1 cellular context compared by ENCODE assay signal in the genomic region with DNA sequence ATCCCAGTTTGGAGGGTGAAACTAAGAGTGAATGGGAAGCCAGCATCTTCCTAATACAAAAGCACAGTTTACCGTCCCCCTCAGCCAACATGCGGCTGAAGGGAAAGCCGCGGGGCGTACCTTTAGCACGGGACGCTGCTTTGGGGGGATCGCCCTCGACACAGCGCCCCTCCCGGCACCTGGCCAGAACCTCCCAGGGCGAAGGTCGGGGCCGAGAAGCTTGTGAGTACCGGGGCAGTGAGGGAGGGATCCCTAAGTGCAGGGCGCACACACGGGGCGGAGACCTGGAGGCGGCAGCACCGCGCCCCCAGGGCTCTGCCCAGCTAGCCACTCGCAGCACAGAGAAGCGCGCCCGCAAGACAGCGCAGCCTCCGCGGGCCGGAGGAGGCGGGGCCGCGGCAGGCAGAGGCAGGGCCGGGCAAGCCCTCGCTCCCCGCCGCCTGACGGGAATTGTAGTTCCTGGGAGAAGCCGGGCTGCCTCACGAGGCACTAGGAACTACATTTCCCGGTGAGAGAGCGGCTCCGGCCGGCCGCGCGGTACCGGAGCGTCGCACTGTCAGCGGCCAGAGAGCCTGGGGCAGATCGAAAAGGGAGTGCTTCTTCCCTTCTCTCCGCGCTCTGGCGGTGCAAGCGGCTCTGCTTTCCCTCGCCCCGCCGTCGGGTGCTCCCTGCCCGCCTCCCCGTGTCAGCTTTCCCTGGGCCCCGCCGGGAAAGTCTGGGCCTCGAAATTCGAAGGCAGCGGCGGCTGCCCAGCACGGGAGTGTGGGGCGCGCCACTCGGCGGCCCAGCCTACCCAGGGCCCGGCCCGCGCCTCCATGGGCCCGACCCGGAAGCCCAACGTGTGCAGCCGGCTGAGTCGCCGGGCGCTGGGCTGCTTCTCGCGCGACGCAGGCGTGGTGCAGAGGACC.
A peak's percentile ranks its signal among the peaks of the same experiment; 100 is the strongest.
TF ChIP-seq lines count a peak whose summit lies in the region.

A gene with protein sequence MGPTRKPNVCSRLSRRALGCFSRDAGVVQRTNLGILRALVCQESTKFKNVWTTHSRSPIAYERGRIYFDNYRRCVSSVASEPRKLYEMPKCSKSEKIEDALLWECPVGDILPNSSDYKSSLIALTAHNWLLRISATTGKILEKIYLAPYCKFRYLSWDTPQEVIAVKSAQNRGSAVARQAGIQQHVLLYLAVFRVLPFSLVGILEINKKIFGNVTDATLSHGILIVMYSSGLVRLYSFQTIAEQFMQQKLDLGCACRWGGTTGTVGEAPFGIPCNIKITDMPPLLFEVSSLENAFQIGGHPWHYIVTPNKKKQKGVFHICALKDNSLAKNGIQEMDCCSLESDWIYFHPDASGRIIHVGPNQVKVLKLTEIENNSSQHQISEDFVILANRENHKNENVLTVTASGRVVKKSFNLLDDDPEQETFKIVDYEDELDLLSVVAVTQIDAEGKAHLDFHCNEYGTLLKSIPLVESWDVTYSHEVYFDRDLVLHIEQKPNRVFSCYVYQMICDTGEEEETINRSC (plus strand): TSS at position 464 of the 908 bp plus-strand sequence. CDS start 352 bp downstream, at position 816.
A gene with protein sequence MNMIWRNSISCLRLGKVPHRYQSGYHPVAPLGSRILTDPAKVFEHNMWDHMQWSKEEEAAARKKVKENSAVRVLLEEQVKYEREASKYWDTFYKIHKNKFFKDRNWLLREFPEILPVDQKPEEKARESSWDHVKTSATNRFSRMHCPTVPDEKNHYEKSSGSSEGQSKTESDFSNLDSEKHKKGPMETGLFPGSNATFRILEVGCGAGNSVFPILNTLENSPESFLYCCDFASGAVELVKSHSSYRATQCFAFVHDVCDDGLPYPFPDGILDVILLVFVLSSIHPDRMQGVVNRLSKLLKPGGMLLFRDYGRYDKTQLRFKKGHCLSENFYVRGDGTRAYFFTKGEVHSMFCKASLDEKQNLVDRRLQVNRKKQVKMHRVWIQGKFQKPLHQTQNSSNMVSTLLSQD (minus strand): TSS at position 228 of the 908 bp plus-strand sequence. CDS start 41,805 bp downstream, outside the sequence.

TF ChIP-seq in K562, 482 proteins besides CTCF, POLR2A, EP300 and RAD21 (continued from another document and continues in another):
- TF ChIP-seq, protein P1, sequence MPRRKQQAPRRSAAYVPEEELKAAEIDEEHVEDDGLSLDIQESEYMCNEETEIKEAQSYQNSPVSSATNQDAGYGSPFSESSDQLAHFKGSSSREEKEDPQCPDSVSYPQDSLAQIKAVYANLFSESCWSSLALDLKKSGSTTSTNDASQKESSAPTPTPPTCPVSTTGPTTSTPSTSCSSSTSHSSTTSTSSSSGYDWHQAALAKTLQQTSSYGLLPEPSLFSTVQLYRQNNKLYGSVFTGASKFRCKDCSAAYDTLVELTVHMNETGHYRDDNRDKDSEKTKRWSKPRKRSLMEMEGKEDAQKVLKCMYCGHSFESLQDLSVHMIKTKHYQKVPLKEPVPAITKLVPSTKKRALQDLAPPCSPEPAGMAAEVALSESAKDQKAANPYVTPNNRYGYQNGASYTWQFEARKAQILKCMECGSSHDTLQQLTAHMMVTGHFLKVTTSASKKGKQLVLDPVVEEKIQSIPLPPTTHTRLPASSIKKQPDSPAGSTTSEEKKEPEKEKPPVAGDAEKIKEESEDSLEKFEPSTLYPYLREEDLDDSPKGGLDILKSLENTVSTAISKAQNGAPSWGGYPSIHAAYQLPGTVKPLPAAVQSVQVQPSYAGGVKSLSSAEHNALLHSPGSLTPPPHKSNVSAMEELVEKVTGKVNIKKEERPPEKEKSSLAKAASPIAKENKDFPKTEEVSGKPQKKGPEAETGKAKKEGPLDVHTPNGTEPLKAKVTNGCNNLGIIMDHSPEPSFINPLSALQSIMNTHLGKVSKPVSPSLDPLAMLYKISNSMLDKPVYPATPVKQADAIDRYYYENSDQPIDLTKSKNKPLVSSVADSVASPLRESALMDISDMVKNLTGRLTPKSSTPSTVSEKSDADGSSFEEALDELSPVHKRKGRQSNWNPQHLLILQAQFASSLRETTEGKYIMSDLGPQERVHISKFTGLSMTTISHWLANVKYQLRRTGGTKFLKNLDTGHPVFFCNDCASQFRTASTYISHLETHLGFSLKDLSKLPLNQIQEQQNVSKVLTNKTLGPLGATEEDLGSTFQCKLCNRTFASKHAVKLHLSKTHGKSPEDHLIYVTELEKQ (CRISPR knock-in tag; IDR thresholded peaks at IDR 0.05) = 0 out of 2 replicates have a peak, but pooled peaks have one; percentile 68
- TF ChIP-seq, protein P2, sequence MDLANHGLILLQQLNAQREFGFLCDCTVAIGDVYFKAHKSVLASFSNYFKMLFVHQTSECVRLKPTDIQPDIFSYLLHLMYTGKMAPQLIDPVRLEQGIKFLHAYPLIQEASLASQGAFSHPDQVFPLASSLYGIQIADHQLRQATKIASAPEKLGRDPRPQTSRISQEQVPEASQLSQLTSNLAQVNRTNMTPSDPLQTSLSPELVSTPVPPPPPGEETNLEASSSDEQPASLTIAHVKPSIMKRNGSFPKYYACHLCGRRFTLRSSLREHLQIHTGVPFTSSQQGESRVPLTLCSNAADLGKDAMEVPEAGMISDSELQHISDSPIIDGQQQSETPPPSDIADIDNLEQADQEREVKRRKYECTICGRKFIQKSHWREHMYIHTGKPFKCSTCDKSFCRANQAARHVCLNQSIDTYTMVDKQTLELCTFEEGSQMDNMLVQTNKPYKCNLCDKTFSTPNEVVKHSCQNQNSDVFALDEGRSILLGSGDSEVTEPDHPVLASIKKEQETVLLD (IDR thresholded peaks at IDR 0.05) = 0 out of 2 replicates have a peak, but pooled peaks have one; percentile 11
- TF ChIP-seq ZEB2 (IDR thresholded peaks at IDR 0.05) (peak; percentile 76; the same call in 1 of the 2 replicates), IFI16 (CRISPR knock-in tag; IDR thresholded peaks at IDR 0.05) (no peak), ZNF444 (CRISPR knock-in tag; IDR thresholded peaks at IDR 0.05) (no peak), JUN (IDR thresholded peaks at IDR 0.05; ENCODE audit: borderline replicate concordance, low read depth, low read length) (0 out of 2 replicates have a peak, but pooled peaks have one; percentile 52), JUN (CRISPR knock-in tag; IDR thresholded peaks at IDR 0.05; ENCODE audit: borderline replicate concordance) (peak; percentile 69; the same call in 1 of the 2 replicates), NR1H2 (CRISPR knock-in tag; IDR thresholded peaks at IDR 0.05) (peak; percentile 80; the same call in 1 of the 2 replicates), FOXM1 (IDR thresholded peaks at IDR 0.05; ENCODE audit: low read depth) (peak; percentile 77), FOXM1 (CRISPR knock-in tag; IDR thresholded peaks at IDR 0.05; ENCODE audit: low read depth) (peak; percentile 87; the same call in 1 of the 2 replicates), PML (IDR thresholded peaks at IDR 0.05; ENCODE audit: low read length) (peak; percentile 68; the same call in 1 of the 2 replicates), NBN (IDR thresholded peaks at IDR 0.05; ENCODE audit: low read depth) (peak; percentile 94), MED1 (CRISPR knock-in tag; IDR thresholded peaks at IDR 0.05; ENCODE audit: borderline replicate concordance) (no peak), GATAD2B (IDR thresholded peaks at IDR 0.05; ENCODE audit: borderline replicate concordance) (peak; percentile 63; the same call in 1 of the 2 replicates), ELF2 (CRISPR knock-in tag; IDR thresholded peaks at IDR 0.05) (peak; percentile 93), KLF6 (CRISPR knock-in tag; IDR thresholded peaks at IDR 0.05; ENCODE audit: borderline replicate concordance) (peak; percentile 27; the same call in 1 of the 2 replicates), PTTG1 (tag; IDR thresholded peaks at IDR 0.05; ENCODE audit: low read depth) (no peak), DPF2 (IDR thresholded peaks at IDR 0.05) (0 out of 2 replicates have a peak, but pooled peaks have one; percentile 8), TCF7L2 (IDR thresholded peaks at IDR 0.05; ENCODE audit: low read depth, low read length) (no peak), PURB (CRISPR knock-in tag; IDR thresholded peaks at IDR 0.05; ENCODE audit: low read depth) (no peak), ZBTB1 (CRISPR knock-in tag; IDR thresholded peaks at IDR 0.05; ENCODE audit: borderline replicate concordance, low read depth) (peak; percentile 47; the same call in 1 of the 2 replicates), KAT2B (IDR thresholded peaks at IDR 0.05; ENCODE audit: low read depth, low read length) (peak; percentile 77), HMG20A (CRISPR knock-in tag; conservative IDR thresholded peaks at IDR 0.05) (no peak), TSC22D4 (tag; IDR thresholded peaks at IDR 0.05) (no peak), NR2F6 (CRISPR knock-in tag; IDR thresholded peaks at IDR 0.05) (0 out of 2 replicates have a peak, but pooled peaks have one; percentile 57), CHD1 (IDR thresholded peaks at IDR 0.05; ENCODE audit: low read length) (peak; percentile 49), ZNF436 (CRISPR knock-in tag; IDR thresholded peaks at IDR 0.05) (no peak)
- TF ChIP-seq, protein P3, sequence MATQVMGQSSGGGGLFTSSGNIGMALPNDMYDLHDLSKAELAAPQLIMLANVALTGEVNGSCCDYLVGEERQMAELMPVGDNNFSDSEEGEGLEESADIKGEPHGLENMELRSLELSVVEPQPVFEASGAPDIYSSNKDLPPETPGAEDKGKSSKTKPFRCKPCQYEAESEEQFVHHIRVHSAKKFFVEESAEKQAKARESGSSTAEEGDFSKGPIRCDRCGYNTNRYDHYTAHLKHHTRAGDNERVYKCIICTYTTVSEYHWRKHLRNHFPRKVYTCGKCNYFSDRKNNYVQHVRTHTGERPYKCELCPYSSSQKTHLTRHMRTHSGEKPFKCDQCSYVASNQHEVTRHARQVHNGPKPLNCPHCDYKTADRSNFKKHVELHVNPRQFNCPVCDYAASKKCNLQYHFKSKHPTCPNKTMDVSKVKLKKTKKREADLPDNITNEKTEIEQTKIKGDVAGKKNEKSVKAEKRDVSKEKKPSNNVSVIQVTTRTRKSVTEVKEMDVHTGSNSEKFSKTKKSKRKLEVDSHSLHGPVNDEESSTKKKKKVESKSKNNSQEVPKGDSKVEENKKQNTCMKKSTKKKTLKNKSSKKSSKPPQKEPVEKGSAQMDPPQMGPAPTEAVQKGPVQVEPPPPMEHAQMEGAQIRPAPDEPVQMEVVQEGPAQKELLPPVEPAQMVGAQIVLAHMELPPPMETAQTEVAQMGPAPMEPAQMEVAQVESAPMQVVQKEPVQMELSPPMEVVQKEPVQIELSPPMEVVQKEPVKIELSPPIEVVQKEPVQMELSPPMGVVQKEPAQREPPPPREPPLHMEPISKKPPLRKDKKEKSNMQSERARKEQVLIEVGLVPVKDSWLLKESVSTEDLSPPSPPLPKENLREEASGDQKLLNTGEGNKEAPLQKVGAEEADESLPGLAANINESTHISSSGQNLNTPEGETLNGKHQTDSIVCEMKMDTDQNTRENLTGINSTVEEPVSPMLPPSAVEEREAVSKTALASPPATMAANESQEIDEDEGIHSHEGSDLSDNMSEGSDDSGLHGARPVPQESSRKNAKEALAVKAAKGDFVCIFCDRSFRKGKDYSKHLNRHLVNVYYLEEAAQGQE (CRISPR knock-in tag; IDR thresholded peaks at IDR 0.05; ENCODE audit: low read depth) = peak; percentile 87
- TF ChIP-seq, protein P4, sequence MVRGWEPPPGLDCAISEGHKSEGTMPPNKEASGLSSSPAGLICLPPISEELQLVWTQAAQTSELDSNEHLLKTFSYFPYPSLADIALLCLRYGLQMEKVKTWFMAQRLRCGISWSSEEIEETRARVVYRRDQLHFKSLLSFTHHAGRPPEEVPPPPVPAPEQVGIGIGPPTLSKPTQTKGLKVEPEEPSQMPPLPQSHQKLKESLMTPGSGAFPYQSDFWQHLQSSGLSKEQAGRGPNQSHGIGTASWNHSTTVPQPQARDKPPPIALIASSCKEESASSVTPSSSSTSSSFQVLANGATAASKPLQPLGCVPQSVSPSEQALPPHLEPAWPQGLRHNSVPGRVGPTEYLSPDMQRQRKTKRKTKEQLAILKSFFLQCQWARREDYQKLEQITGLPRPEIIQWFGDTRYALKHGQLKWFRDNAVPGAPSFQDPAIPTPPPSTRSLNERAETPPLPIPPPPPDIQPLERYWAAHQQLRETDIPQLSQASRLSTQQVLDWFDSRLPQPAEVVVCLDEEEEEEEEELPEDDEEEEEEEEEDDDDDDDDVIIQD (CRISPR knock-in tag; IDR thresholded peaks at IDR 0.05) = peak; percentile 84
- TF ChIP-seq, protein P5, sequence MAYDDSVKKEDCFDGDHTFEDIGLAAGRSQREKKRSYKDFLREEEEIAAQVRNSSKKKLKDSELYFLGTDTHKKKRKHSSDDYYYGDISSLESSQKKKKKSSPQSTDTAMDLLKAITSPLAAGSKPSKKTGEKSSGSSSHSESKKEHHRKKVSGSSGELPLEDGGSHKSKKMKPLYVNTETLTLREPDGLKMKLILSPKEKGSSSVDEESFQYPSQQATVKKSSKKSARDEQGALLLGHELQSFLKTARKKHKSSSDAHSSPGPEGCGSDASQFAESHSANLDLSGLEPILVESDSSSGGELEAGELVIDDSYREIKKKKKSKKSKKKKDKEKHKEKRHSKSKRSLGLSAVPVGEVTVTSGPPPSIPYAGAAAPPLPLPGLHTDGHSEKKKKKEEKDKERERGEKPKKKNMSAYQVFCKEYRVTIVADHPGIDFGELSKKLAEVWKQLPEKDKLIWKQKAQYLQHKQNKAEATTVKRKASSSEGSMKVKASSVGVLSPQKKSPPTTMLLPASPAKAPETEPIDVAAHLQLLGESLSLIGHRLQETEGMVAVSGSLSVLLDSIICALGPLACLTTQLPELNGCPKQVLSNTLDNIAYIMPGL (CRISPR knock-in tag; IDR thresholded peaks at IDR 0.05) = 0 out of 2 replicates have a peak, but pooled peaks have one; percentile 56
- TF ChIP-seq, protein P6, sequence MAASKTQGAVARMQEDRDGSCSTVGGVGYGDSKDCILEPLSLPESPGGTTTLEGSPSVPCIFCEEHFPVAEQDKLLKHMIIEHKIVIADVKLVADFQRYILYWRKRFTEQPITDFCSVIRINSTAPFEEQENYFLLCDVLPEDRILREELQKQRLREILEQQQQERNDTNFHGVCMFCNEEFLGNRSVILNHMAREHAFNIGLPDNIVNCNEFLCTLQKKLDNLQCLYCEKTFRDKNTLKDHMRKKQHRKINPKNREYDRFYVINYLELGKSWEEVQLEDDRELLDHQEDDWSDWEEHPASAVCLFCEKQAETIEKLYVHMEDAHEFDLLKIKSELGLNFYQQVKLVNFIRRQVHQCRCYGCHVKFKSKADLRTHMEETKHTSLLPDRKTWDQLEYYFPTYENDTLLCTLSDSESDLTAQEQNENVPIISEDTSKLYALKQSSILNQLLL (CRISPR knock-in tag; IDR thresholded peaks at IDR 0.05; ENCODE audit: borderline replicate concordance) = no peak
- TF ChIP-seq, protein P7, sequence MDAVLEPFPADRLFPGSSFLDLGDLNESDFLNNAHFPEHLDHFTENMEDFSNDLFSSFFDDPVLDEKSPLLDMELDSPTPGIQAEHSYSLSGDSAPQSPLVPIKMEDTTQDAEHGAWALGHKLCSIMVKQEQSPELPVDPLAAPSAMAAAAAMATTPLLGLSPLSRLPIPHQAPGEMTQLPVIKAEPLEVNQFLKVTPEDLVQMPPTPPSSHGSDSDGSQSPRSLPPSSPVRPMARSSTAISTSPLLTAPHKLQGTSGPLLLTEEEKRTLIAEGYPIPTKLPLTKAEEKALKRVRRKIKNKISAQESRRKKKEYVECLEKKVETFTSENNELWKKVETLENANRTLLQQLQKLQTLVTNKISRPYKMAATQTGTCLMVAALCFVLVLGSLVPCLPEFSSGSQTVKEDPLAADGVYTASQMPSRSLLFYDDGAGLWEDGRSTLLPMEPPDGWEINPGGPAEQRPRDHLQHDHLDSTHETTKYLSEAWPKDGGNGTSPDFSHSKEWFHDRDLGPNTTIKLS (IDR thresholded peaks at IDR 0.05; ENCODE audit: borderline replicate concordance, low read depth) = peak; percentile 91
- TF ChIP-seq, protein P8, sequence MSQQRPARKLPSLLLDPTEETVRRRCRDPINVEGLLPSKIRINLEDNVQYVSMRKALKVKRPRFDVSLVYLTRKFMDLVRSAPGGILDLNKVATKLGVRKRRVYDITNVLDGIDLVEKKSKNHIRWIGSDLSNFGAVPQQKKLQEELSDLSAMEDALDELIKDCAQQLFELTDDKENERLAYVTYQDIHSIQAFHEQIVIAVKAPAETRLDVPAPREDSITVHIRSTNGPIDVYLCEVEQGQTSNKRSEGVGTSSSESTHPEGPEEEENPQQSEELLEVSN (IDR thresholded peaks at IDR 0.05; ENCODE audit: borderline replicate concordance in 1 of 2, extremely low read depth in 1 of 2, insufficient read depth in 1 of 2, insufficient read length in 1 of 2, low read depth in 1 of 2, low read length in 1 of 2, poor library complexity in 1 of 2, severe bottlenecking in 1 of 2) = peak; percentile 72 to 76
